In the genomic region with DNA sequence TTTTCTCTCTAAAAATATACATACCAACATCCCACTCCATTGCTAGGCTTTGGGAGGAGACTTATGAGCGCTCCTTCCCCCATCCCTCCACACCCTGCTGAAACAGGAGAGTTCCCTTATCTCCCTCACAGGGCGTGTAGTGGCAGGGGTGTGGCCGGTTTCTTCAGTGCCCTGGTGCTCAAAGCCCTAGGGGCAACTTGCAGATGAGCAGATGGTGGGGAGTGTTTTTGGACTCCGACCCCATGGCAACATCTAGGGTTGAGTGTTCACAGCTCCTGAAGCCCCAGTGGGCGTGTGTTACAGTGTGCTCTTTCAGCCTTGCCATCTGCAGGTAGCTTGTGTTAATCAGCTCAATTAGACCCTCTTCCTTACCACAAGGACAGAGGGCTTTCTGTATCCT, we compare ENCODE assay signal across 8 cellular contexts.
DNase-seq lines count a peak whose midpoint lies in the region; ATAC-seq and TF ChIP-seq lines count a peak whose summit lies in the region.

No MANE protein-coding gene starts in this region.

- CTCF ChIA-PET in WTC11 (lab: Charles Lee): no interaction called here

- no peaks in the 10 kb centered on the region for H4K20me1 ChIP-seq in smooth muscle cell (ENCODE audit: low read depth)

- no peaks in the 10 kb centered on the region for H3K27me3 ChIP-seq in smooth muscle cell (ENCODE audit: low read depth)

- H3K27ac Mint-ChIP-seq in WTC11: no peak overlapping the region

- DNase-seq in CD1c-positive myeloid dendritic cell (ENCODE audit: extremely low spot score) (peak; percentile 32), WTC11 (ENCODE audit: low spot score) (no peak), smooth muscle cell (lab: John Stamatoyannopoulos, UW; ENCODE audit: unreplicated experiment) (no peak), amygdala (lab: John Stamatoyannopoulos, UW) (no peak), glomerular visceral epithelial cell (ENCODE audit: extremely low spot score) (no peak), GM19240 (ENCODE audit: insufficient read length, low spot score) (no peak)

- no peaks in the 10 kb centered on the region for H3K4me1 ChIP-seq in smooth muscle cell (ENCODE audit: low read depth)

- H3K9ac ChIP-seq in smooth muscle cell (ENCODE audit: low read depth): no peak overlapping the region

- peaks cover 12% of the 10 kb centered on the region for H3K9me3 Mint-ChIP-seq in WTC11

- peaks cover 20% of the 10 kb centered on the region for H3K4me1 Mint-ChIP-seq in WTC11

- peaks cover 10% of the 10 kb centered on the region for H3K36me3 Mint-ChIP-seq in WTC11

- TF ChIP-seq CTCF in WTC11 (IDR thresholded peaks at IDR 0.05): no peak
- TF ChIP-seq CTCF in smooth muscle cell (IDR thresholded peaks at IDR 0.05; ENCODE audit: borderline replicate concordance, insufficient read depth, poor library complexity, severe bottlenecking): no peak

- no peaks in the 10 kb centered on the region for H3K79me2 ChIP-seq in smooth muscle cell (ENCODE audit: low read depth)

- H2AFZ ChIP-seq in smooth muscle cell (ENCODE audit: low read depth): no peak overlapping the region

- H3F3A ChIP-seq in smooth muscle cell (ENCODE audit: low read depth): no peaks in the 10 kb centered on the region

- H3K4me2 ChIP-seq in smooth muscle cell: no peak overlapping the region

- WGBS in smooth muscle cell (ENCODE audit: low lambda C conversion rate): 66% methylated on average over 5 of the region's 5 CpGs

- ATAC-seq in GM21367 (IDR thresholded peaks at IDR 0.05; ENCODE audit: unreplicated experiment) (peak; percentile 25), HG03520 (IDR thresholded peaks at IDR 0.05; ENCODE audit: unreplicated experiment) (peak; percentile 28), WTC11 (peak; percentile 59)

- H3K4me3 ChIP-seq in smooth muscle cell: no peak overlapping the region

- no peaks in the 10 kb centered on the region; the same call in 1 of the 2 replicates for H3K27me3 Mint-ChIP-seq in WTC11 (ENCODE audit: low read depth)

- POLR2A ChIA-PET in WTC11 (lab: Charles Lee): no interaction called here

- H3K4me3 Mint-ChIP-seq in WTC11: no peak overlapping the region; the same call in 1 of the 2 replicates

- H3K36me3 ChIP-seq in smooth muscle cell (ENCODE audit: low read depth): no peaks in the 10 kb centered on the region

- no peak overlapping the region for H3K27ac ChIP-seq in smooth muscle cell (ENCODE audit: low read depth)

- H3K9me3 ChIP-seq in smooth muscle cell (replicated peaks; ENCODE audit: low read depth): no peaks in the 10 kb centered on the region

TF ChIP-seq in WTC11, 78 proteins besides CTCF, POLR2A, EP300 and RAD21 (continues in another document):
- TF ChIP-seq ZNF671 (CRISPR knock-in tag; IDR thresholded peaks at IDR 0.05) (no peak), NR2C2 (CRISPR knock-in tag; IDR thresholded peaks at IDR 0.05) (no peak), PRRX2 (CRISPR knock-in tag; IDR thresholded peaks at IDR 0.05) (no peak), EMX1 (CRISPR knock-in tag; IDR thresholded peaks at IDR 0.05) (no peak), IRF2 (CRISPR knock-in tag; IDR thresholded peaks at IDR 0.05; ENCODE audit: borderline replicate concordance, low read depth) (no peak)
- TF ChIP-seq, protein P1, sequence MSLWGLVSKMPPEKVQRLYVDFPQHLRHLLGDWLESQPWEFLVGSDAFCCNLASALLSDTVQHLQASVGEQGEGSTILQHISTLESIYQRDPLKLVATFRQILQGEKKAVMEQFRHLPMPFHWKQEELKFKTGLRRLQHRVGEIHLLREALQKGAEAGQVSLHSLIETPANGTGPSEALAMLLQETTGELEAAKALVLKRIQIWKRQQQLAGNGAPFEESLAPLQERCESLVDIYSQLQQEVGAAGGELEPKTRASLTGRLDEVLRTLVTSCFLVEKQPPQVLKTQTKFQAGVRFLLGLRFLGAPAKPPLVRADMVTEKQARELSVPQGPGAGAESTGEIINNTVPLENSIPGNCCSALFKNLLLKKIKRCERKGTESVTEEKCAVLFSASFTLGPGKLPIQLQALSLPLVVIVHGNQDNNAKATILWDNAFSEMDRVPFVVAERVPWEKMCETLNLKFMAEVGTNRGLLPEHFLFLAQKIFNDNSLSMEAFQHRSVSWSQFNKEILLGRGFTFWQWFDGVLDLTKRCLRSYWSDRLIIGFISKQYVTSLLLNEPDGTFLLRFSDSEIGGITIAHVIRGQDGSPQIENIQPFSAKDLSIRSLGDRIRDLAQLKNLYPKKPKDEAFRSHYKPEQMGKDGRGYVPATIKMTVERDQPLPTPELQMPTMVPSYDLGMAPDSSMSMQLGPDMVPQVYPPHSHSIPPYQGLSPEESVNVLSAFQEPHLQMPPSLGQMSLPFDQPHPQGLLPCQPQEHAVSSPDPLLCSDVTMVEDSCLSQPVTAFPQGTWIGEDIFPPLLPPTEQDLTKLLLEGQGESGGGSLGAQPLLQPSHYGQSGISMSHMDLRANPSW (CRISPR knock-in tag; conservative IDR thresholded peaks at IDR 0.05; ENCODE audit: low read depth): no peak
- TF ChIP-seq, protein P2, sequence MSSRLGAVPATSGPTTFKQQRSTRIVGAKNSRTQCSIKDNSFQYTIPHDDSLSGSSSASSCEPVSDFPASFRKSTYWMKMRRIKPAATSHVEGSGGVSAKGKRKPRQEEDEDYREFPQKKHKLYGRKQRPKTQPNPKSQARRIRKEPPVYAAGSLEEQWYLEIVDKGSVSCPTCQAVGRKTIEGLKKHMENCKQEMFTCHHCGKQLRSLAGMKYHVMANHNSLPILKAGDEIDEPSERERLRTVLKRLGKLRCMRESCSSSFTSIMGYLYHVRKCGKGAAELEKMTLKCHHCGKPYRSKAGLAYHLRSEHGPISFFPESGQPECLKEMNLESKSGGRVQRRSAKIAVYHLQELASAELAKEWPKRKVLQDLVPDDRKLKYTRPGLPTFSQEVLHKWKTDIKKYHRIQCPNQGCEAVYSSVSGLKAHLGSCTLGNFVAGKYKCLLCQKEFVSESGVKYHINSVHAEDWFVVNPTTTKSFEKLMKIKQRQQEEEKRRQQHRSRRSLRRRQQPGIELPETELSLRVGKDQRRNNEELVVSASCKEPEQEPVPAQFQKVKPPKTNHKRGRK (CRISPR knock-in tag; IDR thresholded peaks at IDR 0.05; ENCODE audit: borderline replicate concordance): no peak
- TF ChIP-seq, protein P3, sequence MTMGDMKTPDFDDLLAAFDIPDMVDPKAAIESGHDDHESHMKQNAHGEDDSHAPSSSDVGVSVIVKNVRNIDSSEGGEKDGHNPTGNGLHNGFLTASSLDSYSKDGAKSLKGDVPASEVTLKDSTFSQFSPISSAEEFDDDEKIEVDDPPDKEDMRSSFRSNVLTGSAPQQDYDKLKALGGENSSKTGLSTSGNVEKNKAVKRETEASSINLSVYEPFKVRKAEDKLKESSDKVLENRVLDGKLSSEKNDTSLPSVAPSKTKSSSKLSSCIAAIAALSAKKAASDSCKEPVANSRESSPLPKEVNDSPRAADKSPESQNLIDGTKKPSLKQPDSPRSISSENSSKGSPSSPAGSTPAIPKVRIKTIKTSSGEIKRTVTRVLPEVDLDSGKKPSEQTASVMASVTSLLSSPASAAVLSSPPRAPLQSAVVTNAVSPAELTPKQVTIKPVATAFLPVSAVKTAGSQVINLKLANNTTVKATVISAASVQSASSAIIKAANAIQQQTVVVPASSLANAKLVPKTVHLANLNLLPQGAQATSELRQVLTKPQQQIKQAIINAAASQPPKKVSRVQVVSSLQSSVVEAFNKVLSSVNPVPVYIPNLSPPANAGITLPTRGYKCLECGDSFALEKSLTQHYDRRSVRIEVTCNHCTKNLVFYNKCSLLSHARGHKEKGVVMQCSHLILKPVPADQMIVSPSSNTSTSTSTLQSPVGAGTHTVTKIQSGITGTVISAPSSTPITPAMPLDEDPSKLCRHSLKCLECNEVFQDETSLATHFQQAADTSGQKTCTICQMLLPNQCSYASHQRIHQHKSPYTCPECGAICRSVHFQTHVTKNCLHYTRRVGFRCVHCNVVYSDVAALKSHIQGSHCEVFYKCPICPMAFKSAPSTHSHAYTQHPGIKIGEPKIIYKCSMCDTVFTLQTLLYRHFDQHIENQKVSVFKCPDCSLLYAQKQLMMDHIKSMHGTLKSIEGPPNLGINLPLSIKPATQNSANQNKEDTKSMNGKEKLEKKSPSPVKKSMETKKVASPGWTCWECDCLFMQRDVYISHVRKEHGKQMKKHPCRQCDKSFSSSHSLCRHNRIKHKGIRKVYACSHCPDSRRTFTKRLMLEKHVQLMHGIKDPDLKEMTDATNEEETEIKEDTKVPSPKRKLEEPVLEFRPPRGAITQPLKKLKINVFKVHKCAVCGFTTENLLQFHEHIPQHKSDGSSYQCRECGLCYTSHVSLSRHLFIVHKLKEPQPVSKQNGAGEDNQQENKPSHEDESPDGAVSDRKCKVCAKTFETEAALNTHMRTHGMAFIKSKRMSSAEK (CRISPR knock-in tag; IDR thresholded peaks at IDR 0.05; ENCODE audit: borderline replicate concordance): no peak
- TF ChIP-seq, protein P4, sequence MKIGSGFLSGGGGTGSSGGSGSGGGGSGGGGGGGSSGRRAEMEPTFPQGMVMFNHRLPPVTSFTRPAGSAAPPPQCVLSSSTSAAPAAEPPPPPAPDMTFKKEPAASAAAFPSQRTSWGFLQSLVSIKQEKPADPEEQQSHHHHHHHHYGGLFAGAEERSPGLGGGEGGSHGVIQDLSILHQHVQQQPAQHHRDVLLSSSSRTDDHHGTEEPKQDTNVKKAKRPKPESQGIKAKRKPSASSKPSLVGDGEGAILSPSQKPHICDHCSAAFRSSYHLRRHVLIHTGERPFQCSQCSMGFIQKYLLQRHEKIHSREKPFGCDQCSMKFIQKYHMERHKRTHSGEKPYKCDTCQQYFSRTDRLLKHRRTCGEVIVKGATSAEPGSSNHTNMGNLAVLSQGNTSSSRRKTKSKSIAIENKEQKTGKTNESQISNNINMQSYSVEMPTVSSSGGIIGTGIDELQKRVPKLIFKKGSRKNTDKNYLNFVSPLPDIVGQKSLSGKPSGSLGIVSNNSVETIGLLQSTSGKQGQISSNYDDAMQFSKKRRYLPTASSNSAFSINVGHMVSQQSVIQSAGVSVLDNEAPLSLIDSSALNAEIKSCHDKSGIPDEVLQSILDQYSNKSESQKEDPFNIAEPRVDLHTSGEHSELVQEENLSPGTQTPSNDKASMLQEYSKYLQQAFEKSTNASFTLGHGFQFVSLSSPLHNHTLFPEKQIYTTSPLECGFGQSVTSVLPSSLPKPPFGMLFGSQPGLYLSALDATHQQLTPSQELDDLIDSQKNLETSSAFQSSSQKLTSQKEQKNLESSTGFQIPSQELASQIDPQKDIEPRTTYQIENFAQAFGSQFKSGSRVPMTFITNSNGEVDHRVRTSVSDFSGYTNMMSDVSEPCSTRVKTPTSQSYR (CRISPR knock-in tag; IDR thresholded peaks at IDR 0.05): no peak
